Comparison of ENCODE assay signal across 11 cellular contexts in genomic region chr10:22931948-22932347, GRCh38. TPM values are rescaled to one million over a fixed set of nuclear protein-coding genes. Genes with fewer than 3 reads are reported as not detected.
DNase-seq lines count a peak whose midpoint lies in the region; ATAC-seq and TF ChIP-seq lines count a peak whose summit lies in the region.
"Had no signal": no experiment of that assay in that cellular context is flagged by ENCODE, and none has a peak within 500 bp of the region (broad histone marks: within the 10 kb centered on the region; RNA-seq: fewer than 3 reads in every experiment).

No MANE protein-coding gene starts in this region.

- no peaks in the 10 kb centered on the region for H3K36me3 ChIP-seq in MG63
- H3K36me3 ChIP-seq: heart left ventricle had no signal

- H3K4me3 ChIP-seq in GM12865 (ENCODE audit: low read depth, low read length) (no peak overlapping the region), MG63 (no peak overlapping the region)
- H3K4me3 ChIP-seq: heart left ventricle, K562 had no signal

- TF ChIP-seq CTCF in GM12865 (IDR thresholded peaks at IDR 0.05; ENCODE audit: insufficient read depth, low read depth, low read length, missing control alignments), result no peak

- no peaks in the 10 kb centered on the region; the same call in 1 of the 2 replicates for H3K27me3 ChIP-seq in MG63
- H3K27me3 ChIP-seq: heart left ventricle had no signal

- no peaks in the 10 kb centered on the region for H3K9me3 ChIP-seq in MG63
- H3K9me3 ChIP-seq: heart left ventricle had no signal

- ATAC-seq in GM21786 (IDR thresholded peaks at IDR 0.05; ENCODE audit: unreplicated experiment) (peak; percentile 51), GM19328 (IDR thresholded peaks at IDR 0.05; ENCODE audit: unreplicated experiment) (no peak)
- ATAC-seq: activated CD4-positive, alpha-beta T cell treated with anti-CD3 and anti-CD28 coated beads for 36 hours; heart left ventricle; K562 had no signal

- peak; percentile 6 for DNase-seq in GM12865 (ENCODE audit: low read depth)
- DNase-seq in MG63, result peak; percentile 4
- peak; percentile 36 for DNase-seq in fibroblast of peridontal ligament (ENCODE audit: extremely low read depth)
- DNase-seq in HuH-7.5 (ENCODE audit: low spot score), result no peak
- no peak for DNase-seq in stimulated activated CD4-positive, alpha-beta T cell treated with anti-CD3 and anti-CD28 coated beads, Interleukin-2, amount 100 ng/mL, for 24 hours
- DNase-seq in occipital lobe (lab: John Stamatoyannopoulos, UW), result no peak
- DNase-seq: activated CD4-positive, alpha-beta T cell treated with anti-CD3 and anti-CD28 coated beads for 36 hours had no signal

RNA-seq across cellular contexts. Expression of gene ARMC3, which starts 4.1 kb away (rescaled TPM):
- total RNA-seq in MG63 (2014; rRNA removed; shearing (Covaris generic); ENCODE audit: low replicate concordance), result not detected in 2 replicates
- total RNA-seq in occipital lobe, result 5.1 TPM
- total RNA-seq: activated CD4-positive, alpha-beta T cell treated with anti-CD3 and anti-CD28 coated beads for 36 hours; heart left ventricle had no signal

Comparison
In these comparisons a context has a peak if more than half of its experiments do, and no peak if none do; other contexts are left out.
1. DNase-seq: peak in GM12865 (single experiment), MG63 (single experiment) and fibroblast of peridontal ligament (single experiment); none in HuH-7.5 (single experiment), stimulated activated CD4-positive, alpha-beta T cell treated with anti-CD3 and anti-CD28 coated beads, Interleukin-2, amount 100 ng/mL, for 24 hours (0 of 2) and occipital lobe (single experiment).